Comparison of ENCODE assay signal across 8 cellular contexts in the genomic region with DNA sequence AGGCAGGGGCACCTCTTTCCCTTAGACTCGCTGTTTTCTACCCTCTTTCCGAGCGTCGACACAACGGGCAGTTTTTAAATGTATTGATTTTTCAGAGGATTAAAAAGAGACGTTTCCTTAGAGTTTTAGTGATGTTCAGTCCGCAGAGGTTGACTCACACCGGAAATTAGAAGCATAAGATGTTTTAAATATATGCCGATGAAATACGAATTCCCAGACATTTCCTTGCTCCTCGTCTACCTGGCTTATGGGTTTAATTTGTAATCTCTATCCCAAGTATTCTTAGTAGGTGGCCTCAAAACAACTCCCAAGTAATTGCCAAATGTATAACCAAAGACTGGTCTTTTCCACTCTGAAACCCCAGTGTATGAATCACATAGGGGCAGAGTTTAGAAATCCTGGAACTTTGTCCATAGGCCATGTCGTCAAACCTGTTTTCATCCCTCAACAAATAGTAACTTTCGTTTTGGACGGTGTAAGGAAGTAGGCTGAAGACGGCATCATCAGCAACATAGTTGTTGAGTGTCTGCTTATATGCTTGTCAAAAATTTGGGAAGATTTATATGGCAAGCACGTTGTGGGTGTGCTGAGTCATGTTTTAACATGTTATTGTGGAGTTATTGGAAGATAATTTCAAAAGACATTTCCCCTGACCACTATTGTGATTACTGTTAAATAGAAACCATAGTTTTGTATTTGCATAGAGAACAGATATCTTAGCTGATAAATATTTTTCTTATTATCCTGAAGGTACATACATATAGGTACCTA. TPM values are rescaled to one million over a fixed set of nuclear protein-coding genes. Genes with fewer than 3 reads are reported as not detected.
A peak's percentile ranks its signal among the peaks of the same experiment; 100 is the strongest.
DNase-seq lines count a peak whose midpoint lies in the region; ATAC-seq, FAIRE-seq and TF ChIP-seq lines count a peak whose summit lies in the region.

No MANE protein-coding gene starts in this region.

- intact Hi-C loops in spleen (cut with DNase I; ENCODE audit: low total_unique reads), result loop anchor here (10.0 kb wide), 1 partner anchor 48 kb away; a partner anchor contains a TSS

- H3F3A ChIP-seq in DOHH2 (ENCODE audit: control insufficient read depth, insufficient read depth) (peaks cover 39% of the 10 kb centered on the region), OCI-LY1 (ENCODE audit: insufficient read depth, low read length) (no peaks in the 10 kb centered on the region)

- H3K27ac ChIP-seq in DOHH2 (ENCODE audit: low read depth, low read length) (peak overlapping the region; percentile 64), OCI-LY1 (ENCODE audit: low read depth, low read length, poor library complexity, severe bottlenecking) (peak overlapping the region; percentile 44), spleen (peak overlapping the region; percentile 91 to 98 (median 97))

- WGBS in spleen, 5 donors, result 0 to 1% (median 0%) methylated on average over 16 of the region's 16 CpGs

- H3K4me1 ChIP-seq in DOHH2 (ENCODE audit: control insufficient read depth, low read length) (peaks cover 39% of the 10 kb centered on the region), OCI-LY1 (ENCODE audit: insufficient read depth, low read length, severe bottlenecking) (peaks cover 46% of the 10 kb centered on the region), spleen (peaks cover 24 to 69% (median 55%) of the 10 kb centered on the region in 6 donors)

- H2AFZ ChIP-seq in OCI-LY1 (ENCODE audit: low read length), result no peak overlapping the region

- no peak for TF ChIP-seq POLR2A in spleen (IDR thresholded peaks at IDR 0.05)

- H4K20me1 ChIP-seq in DOHH2 (ENCODE audit: control insufficient read depth, insufficient read depth, low read depth, low read length) (peaks cover 11% of the 10 kb centered on the region), OCI-LY1 (ENCODE audit: insufficient read depth, low read length) (no peaks in the 10 kb centered on the region)

- H3K4me3 ChIP-seq in DOHH2 (ENCODE audit: low read length), result peak overlapping the region; percentile 98
- H3K4me3 ChIP-seq in OCI-LY1 (ENCODE audit: low read depth, low read length, poor library complexity, severe bottlenecking), result peak overlapping the region; percentile 88
- H3K4me3 ChIP-seq in bronchial epithelial cell (ENCODE audit: low read depth, low read length), result peak overlapping the region; percentile 96
- peak overlapping the region; percentile 70 to 96 (median 88) for H3K4me3 ChIP-seq in spleen

- TF ChIP-seq CTCF in DOHH2 (IDR thresholded peaks at IDR 0.05; ENCODE audit: low read depth, low read length, poor library complexity, severe bottlenecking), result no peak
- TF ChIP-seq CTCF in OCI-LY1 (IDR thresholded peaks at IDR 0.05; ENCODE audit: low read length), result no peak
- TF ChIP-seq CTCF in bronchial epithelial cell (IDR thresholded peaks at IDR 0.05; ENCODE audit: insufficient read depth, low read length, severe bottlenecking), result no peak
- TF ChIP-seq CTCF in spleen (IDR thresholded peaks at IDR 0.05 in 8 of 11, conservative IDR thresholded peaks at IDR 0.05 in 3 of 11), result no peak

- H3K36me3 ChIP-seq in DOHH2 (ENCODE audit: control insufficient read depth, low read length) (peaks cover 59% of the 10 kb centered on the region), OCI-LY1 (ENCODE audit: insufficient read depth, low read length) (peaks cover 20% of the 10 kb centered on the region), bronchial epithelial cell (ENCODE audit: control insufficient read depth, insufficient read depth, low read length) (no peaks in the 10 kb centered on the region), spleen (peaks cover 0 to 36% (median 0%) of the 10 kb centered on the region in 6 donors)

- H3K9ac ChIP-seq in OCI-LY1 (ENCODE audit: low read length), result peak overlapping the region; percentile 96

- no peaks in the 10 kb centered on the region for H3K9me2 ChIP-seq in DOHH2 (replicated peaks; ENCODE audit: control insufficient read depth, low read length)
- H3K9me2 ChIP-seq in OCI-LY1 (ENCODE audit: low read depth, low read length), result no peaks in the 10 kb centered on the region

- H3K27me3 ChIP-seq in DOHH2 (ENCODE audit: control insufficient read depth, low read length) (no peaks in the 10 kb centered on the region), OCI-LY1 (ENCODE audit: insufficient read depth, low read length) (no peaks in the 10 kb centered on the region), bronchial epithelial cell (ENCODE audit: control insufficient read depth, insufficient read depth, low read length) (no peaks in the 10 kb centered on the region), spleen (replicated peaks in 1 of 7) (no peaks in the 10 kb centered on the region)

- ATAC-seq in HG02610 (IDR thresholded peaks at IDR 0.05; ENCODE audit: unreplicated experiment) (peak; percentile 1), HG02759 (IDR thresholded peaks at IDR 0.05; ENCODE audit: unreplicated experiment) (no peak), HG02840 (IDR thresholded peaks at IDR 0.05; ENCODE audit: low FRiP score, unreplicated experiment) (no peak)

- H3K79me2 ChIP-seq in DOHH2 (ENCODE audit: control insufficient read depth, low read length), result peaks cover 77% of the 10 kb centered on the region
- peaks cover 53% of the 10 kb centered on the region for H3K79me2 ChIP-seq in OCI-LY1 (ENCODE audit: insufficient read depth, low read length)

- DNase-seq in bronchial epithelial cell (ENCODE audit: low read depth), result peak; percentile 98
- peak; percentile 93 for DNase-seq in iris pigment epithelial cell (ENCODE audit: low read depth)
- no peak for DNase-seq in spleen

- H3K4me2 ChIP-seq in DOHH2 (ENCODE audit: low read length) (peak overlapping the region; percentile 71), OCI-LY1 (ENCODE audit: low read length) (peak overlapping the region; percentile 76)

- H3K9me3 ChIP-seq in DOHH2 (ENCODE audit: control insufficient read depth, insufficient read depth, low read length) (no peaks in the 10 kb centered on the region), OCI-LY1 (ENCODE audit: low read length) (no peaks in the 10 kb centered on the region), spleen (no peaks in the 10 kb centered on the region)

- no peak for FAIRE-seq in bronchial epithelial cell (lab: Jason Lieb, UNC)

RNA-seq across cellular contexts. Expression of a gene that starts 0.8 kb away (rescaled TPM):
- 19.8 and 20.0 TPM in 2 replicates for total RNA-seq in bronchial epithelial cell
- 10 to 100 TPM; 27.5 to 55.2 (median 39.0) TPM for total RNA-seq in spleen
- polyA plus RNA-seq in spleen, result 10 to 100 TPM; 13.9 to 22.2 (median 15.6) TPM

RNA-seq across cellular contexts. Expression of a gene that starts 48.6 kb away (rescaled TPM):
- 151 and 180 TPM in 2 replicates for total RNA-seq in bronchial epithelial cell
- 10 to 100 TPM; 32.0 to 50.3 (median 46.7) TPM for total RNA-seq in spleen
- 10 to 100 TPM; 11.1 to 16.0 (median 12.2) TPM for polyA plus RNA-seq in spleen

Comparison
In these comparisons a context has a peak if more than half of its experiments do, and no peak if none do; other contexts are left out.
1. H3K27ac ChIP-seq: peak in every context shown above with its lines; median percentile 97 in spleen; 64 in DOHH2; 44 in OCI-LY1.